8 cellular contexts compared by ENCODE assay signal in the genomic region with DNA sequence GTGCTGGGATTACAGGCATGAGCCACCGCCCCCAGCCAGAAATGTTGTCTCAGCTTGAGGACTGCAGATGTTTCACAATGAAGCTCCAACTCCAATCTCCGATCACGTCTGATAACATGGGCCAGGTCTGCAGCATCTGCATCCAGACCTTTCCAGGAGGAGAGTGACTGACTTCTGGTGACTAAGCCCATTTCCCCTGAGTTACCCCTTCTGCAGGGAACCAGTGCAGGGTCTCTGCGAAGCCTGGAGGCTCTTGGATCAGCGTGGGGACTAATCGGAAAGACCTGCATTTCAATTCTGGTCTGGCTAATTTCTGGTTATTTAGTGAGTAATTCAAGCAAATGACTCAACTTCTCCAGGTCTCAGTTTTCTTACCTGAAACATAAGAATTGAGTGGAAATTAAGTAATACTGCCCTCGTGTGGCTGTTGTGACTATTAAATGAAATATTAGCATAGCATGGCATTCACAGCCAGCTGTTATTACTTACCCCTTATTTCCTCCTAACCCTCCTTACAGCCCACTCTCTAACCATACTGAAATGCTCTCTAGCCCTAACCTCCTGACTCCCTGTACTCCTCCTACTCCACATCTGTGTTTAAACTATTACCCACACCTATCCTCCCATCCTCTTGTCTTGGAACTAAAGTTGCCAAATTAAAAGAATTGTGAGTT. TPM values are rescaled to one million over a fixed set of nuclear protein-coding genes. Genes with fewer than 3 reads are reported as not detected.
DNase-seq lines count a peak whose midpoint lies in the region; ATAC-seq lines count a peak whose summit lies in the region.

No MANE protein-coding gene starts in this region.

- no peaks in the 10 kb centered on the region for H3K36me3 ChIP-seq in SJCRH30

- H3K9me3 Mint-ChIP-seq in activated naive CD4-positive, alpha-beta T cell treated with anti-CD3 and anti-CD28 coated beads, Interleukin-2, amount 50 U/mL, for 72 hours = peaks cover 4 to 6% of the 10 kb centered on the region in 2 donors

- intact Hi-C loops in left ventricle myocardium superior (cut with micrococcal nuclease) = no loop called here

- H3K36me3 Mint-ChIP-seq in activated naive CD4-positive, alpha-beta T cell treated with anti-CD3 and anti-CD28 coated beads, Interleukin-2, amount 50 U/mL, for 72 hours = peaks cover 6 to 9% of the 10 kb centered on the region in 2 donors

- peaks cover 7% of the 10 kb centered on the region; the same call in 1 of the 2 replicates for H3K4me1 ChIP-seq in SJCRH30

- H3K9me3 ChIP-seq in SJCRH30 (replicated peaks) = peaks cover under 1% of the 10 kb centered on the region; the same call in 1 of the 2 replicates

- no peak overlapping the region for H3K4me3 ChIP-seq in SJCRH30
- no peak overlapping the region for H3K4me3 ChIP-seq in skeletal muscle cell (ENCODE audit: low read depth, low read length)

- ATAC-seq in activated naive CD4-positive, alpha-beta T cell treated with anti-CD3 and anti-CD28 coated beads, Interleukin-2, amount 50 U/mL, for 72 hours = peak; percentile 26 to 32
- ATAC-seq in left ventricle myocardium superior (peak; percentile 6), HG02678 (IDR thresholded peaks at IDR 0.05; ENCODE audit: unreplicated experiment) (no peak)

- DNase-seq in SHP77 (lab: John Stamatoyannopoulos, UW) (peak; percentile 30 to 46), SHP77 treated with DMSO at 0.1 percent for 48 hours (lab: John Stamatoyannopoulos, UW) (no peak), HPDE6-E6E7 (ENCODE audit: extremely low spot score) (peak; percentile 70), SJCRH30 (peak; percentile 15 to 76), left ventricle myocardium superior (no peak), skeletal muscle cell (ENCODE audit: low read depth) (peak; percentile 16)
- peak; percentile 66 to 68 for DNase-seq in activated naive CD4-positive, alpha-beta T cell treated with anti-CD3 and anti-CD28 coated beads, Interleukin-2, amount 50 U/mL, for 72 hours (ENCODE audit: low spot score in 2 of 2)

- H3K27ac ChIP-seq in SJCRH30 = no peak overlapping the region

- H3K27ac Mint-ChIP-seq in activated naive CD4-positive, alpha-beta T cell treated with anti-CD3 and anti-CD28 coated beads, Interleukin-2, amount 50 U/mL, for 72 hours = peak overlapping the region; percentile 92 to 99

- H3K27me3 ChIP-seq in SJCRH30 = no peaks in the 10 kb centered on the region

RNA-seq across cellular contexts. Expression of a gene that starts 2.2 kb away (rescaled TPM):
- total RNA-seq in SJCRH30 (2014; rRNA removed; shearing (Covaris generic)) = 58.9 and 74.2 TPM in 2 replicates
- 100 to 1,000 TPM; 162 to 166 TPM for total RNA-seq in activated naive CD4-positive, alpha-beta T cell treated with anti-CD3 and anti-CD28 coated beads, Interleukin-2, amount 50 U/mL, for 72 hours
- 20.2 TPM for total RNA-seq in left ventricle myocardium superior

RNA-seq across cellular contexts. Expression of a gene that starts 46.1 kb away (rescaled TPM):
- total RNA-seq in SJCRH30 (2014; rRNA removed; shearing (Covaris generic)) = 46.8 and 50.5 TPM in 2 replicates
- total RNA-seq in activated naive CD4-positive, alpha-beta T cell treated with anti-CD3 and anti-CD28 coated beads, Interleukin-2, amount 50 U/mL, for 72 hours = 10 to 100 TPM; 29.4 to 38.5 TPM
- 99.8 TPM for total RNA-seq in left ventricle myocardium superior

RNA-seq across cellular contexts. Expression of a gene that starts 57.0 kb away (rescaled TPM):
- total RNA-seq in SJCRH30 (2014; rRNA removed; shearing (Covaris generic)) = 0.25 and 0.42 TPM in 2 replicates
- total RNA-seq in activated naive CD4-positive, alpha-beta T cell treated with anti-CD3 and anti-CD28 coated beads, Interleukin-2, amount 50 U/mL, for 72 hours = under 1 TPM; 0.60 to 0.73 TPM
- total RNA-seq in left ventricle myocardium superior = 11.1 TPM

Comparison
In these comparisons a context has a peak if more than half of its experiments do, and no peak if none do; other contexts are left out.
1. DNase-seq: peak in SHP77 (2 of 2), HPDE6-E6E7 (single experiment), SJCRH30 (2 of 2), activated naive CD4-positive, alpha-beta T cell treated with anti-CD3 and anti-CD28 coated beads, Interleukin-2, amount 50 U/mL, for 72 hours (2 of 2) and skeletal muscle cell (single experiment); none in SHP77 treated with DMSO at 0.1 percent for 48 hours (single experiment) and left ventricle myocardium superior (single experiment).